9 cellular contexts compared by ENCODE assay signal in the genomic region with DNA sequence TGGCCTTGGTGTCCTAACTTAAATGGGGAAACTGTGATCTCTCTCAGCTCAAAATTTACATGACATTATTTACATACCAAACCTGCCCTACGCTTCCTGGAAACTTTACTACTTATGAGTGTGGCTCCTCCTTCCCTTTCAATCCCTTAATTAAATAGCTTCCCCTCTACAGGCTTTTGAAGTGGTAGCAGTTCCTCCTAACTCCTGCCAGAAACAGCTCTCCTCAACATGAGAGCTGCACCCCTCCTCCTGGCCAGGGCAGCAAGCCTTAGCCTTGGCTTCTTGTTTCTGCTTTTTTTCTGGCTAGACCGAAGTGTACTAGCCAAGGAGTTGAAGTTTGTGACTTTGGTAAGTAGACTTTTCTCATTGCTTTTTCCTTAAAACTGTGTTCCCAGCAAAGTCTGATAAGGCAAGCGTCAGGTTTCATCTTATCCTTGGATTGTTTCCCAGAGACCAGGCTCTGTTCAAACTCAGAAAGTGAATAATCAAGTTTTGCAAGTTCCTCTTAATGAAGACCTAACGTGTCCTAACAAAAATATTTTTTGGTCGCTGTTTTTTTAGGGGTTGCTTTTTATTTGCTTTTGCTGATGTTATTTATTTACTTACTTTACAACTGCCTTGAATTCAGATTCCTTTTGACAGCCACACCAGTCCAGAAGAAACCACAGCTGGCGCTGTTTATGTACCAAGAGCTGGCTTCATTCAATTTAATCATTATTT. TPM values are rescaled to one million over a fixed set of nuclear protein-coding genes. Genes with fewer than 3 reads are reported as not detected.
DNase-seq lines count a peak whose midpoint lies in the region; ATAC-seq and TF ChIP-seq lines count a peak whose summit lies in the region.
"Had no signal": no experiment of that assay in that cellular context is flagged by ENCODE, and none has a peak within 500 bp of the region (broad histone marks: within the 10 kb centered on the region; RNA-seq: fewer than 3 reads in every experiment).

A gene with protein sequence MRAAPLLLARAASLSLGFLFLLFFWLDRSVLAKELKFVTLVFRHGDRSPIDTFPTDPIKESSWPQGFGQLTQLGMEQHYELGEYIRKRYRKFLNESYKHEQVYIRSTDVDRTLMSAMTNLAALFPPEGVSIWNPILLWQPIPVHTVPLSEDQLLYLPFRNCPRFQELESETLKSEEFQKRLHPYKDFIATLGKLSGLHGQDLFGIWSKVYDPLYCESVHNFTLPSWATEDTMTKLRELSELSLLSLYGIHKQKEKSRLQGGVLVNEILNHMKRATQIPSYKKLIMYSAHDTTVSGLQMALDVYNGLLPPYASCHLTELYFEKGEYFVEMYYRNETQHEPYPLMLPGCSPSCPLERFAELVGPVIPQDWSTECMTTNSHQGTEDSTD (plus strand): TSS at position 179 of the 720 bp plus-strand sequence. CDS start 50 bp downstream, at position 229.

- H3K27ac Mint-ChIP-seq in Caco-2 (ENCODE audit: unreplicated experiment), result peak within 1 kb of the TSS; percentile 58

- TF ChIP-seq POLR2A in ovary (IDR thresholded peaks at IDR 0.05) (no peak), gastrocnemius medialis (IDR thresholded peaks at IDR 0.05) (no peak)

- H3K4me1 ChIP-seq in Caco-2 (peaks cover 17% of the 10 kb centered on the region), PC-9 (replicated peaks; ENCODE audit: insufficient read depth) (peaks cover 35% of the 10 kb centered on the region), ovary (ENCODE audit: insufficient read depth) (peaks cover 4% of the 10 kb centered on the region), gastrocnemius medialis (no peaks in the 10 kb centered on the region)

- TF ChIP-seq CTCF in Caco-2 (IDR thresholded peaks at IDR 0.05; ENCODE audit: insufficient read depth in 1 of 2, low read depth in 1 of 2, low read length in 1 of 2, severe bottlenecking in 1 of 2, unreplicated experiment in 1 of 2), result no peak
- no peak for TF ChIP-seq CTCF in PC-9 (conservative IDR thresholded peaks at IDR 0.05)
- TF ChIP-seq CTCF in ovary (IDR thresholded peaks at IDR 0.05), result no peak
- TF ChIP-seq CTCF in gastrocnemius medialis (IDR thresholded peaks at IDR 0.05 in 4 of 5, conservative IDR thresholded peaks at IDR 0.05 in 1 of 5), result no peak

- ATAC-seq in HG02678 (IDR thresholded peaks at IDR 0.05; ENCODE audit: unreplicated experiment), result peak; percentile 86
- no peak for ATAC-seq in gastrocnemius medialis
- no peak for ATAC-seq in GM21825 (IDR thresholded peaks at IDR 0.05; ENCODE audit: unreplicated experiment)

- H3K27me3 ChIP-seq in Caco-2 (replicated peaks; ENCODE audit: control insufficient read depth, insufficient read depth, low read length), result no peaks in the 10 kb centered on the region
- H3K27me3 ChIP-seq in PC-9 (ENCODE audit: insufficient read depth, low read depth), result no peaks in the 10 kb centered on the region
- no peaks in the 10 kb centered on the region for H3K27me3 ChIP-seq in ovary
- no peaks in the 10 kb centered on the region for H3K27me3 ChIP-seq in gastrocnemius medialis

- H3F3A ChIP-seq in PC-9 (ENCODE audit: insufficient read depth, low read depth), result peaks cover 28% of the 10 kb centered on the region

- no peaks in the 10 kb centered on the region for H3K36me3 Mint-ChIP-seq in Caco-2 (ENCODE audit: insufficient read depth, unreplicated experiment)
- H3K36me3 Mint-ChIP-seq: naive B cell had no signal

- no peaks in the 10 kb centered on the region; the same call in 1 of the 2 replicates for H3K9me2 ChIP-seq in PC-9 (ENCODE audit: insufficient read depth)

- no peaks in the 10 kb centered on the region for H3K27me3 Mint-ChIP-seq in Caco-2 (ENCODE audit: insufficient read depth, unreplicated experiment)

- H3K36me3 ChIP-seq in Caco-2 (ENCODE audit: control insufficient read depth, insufficient read depth, low read length) (no peaks in the 10 kb centered on the region), PC-9 (ENCODE audit: low read depth) (no peaks in the 10 kb centered on the region), ovary (no peaks in the 10 kb centered on the region), gastrocnemius medialis (no peaks in the 10 kb centered on the region)

- no peaks in the 10 kb centered on the region for H4K20me1 ChIP-seq in PC-9 (ENCODE audit: insufficient read depth)

- DNase-seq in Caco-2 (peak in 1 of 2 experiments; percentile 32), PC-9 (peak; percentile 69 to 95), fibroblast of peridontal ligament (ENCODE audit: extremely low read depth) (peak; percentile 78), ovary (peak; percentile 71 to 83 (median 74)), gastrocnemius medialis (no peak), superior temporal gyrus (ENCODE audit: extremely low spot score) (no peak)
- DNase-seq: naive B cell had no signal

- peaks cover 7% of the 10 kb centered on the region for H3K4me1 Mint-ChIP-seq in Caco-2 (ENCODE audit: low read depth, unreplicated experiment)

- 2 to 4% (median 3%) methylated on average over 6 of the region's 6 CpGs for WGBS in ovary, 3 donors

- H3K4me3 Mint-ChIP-seq in Caco-2 (ENCODE audit: unreplicated experiment), result peak within 1 kb of the TSS; percentile 30

- H3K27ac ChIP-seq in PC-9, result peak within 1 kb of the TSS; percentile 94
- peak within 1 kb of the TSS in 1 of 2 donors; percentile 80 for H3K27ac ChIP-seq in ovary
- H3K27ac ChIP-seq in gastrocnemius medialis, result no peak within 1 kb of the TSS

- CTCF ChIA-PET in Caco-2 (lab: Charles Lee) (interaction anchor here (1.2 kb wide), 1 partner anchor 60 kb away, joined by 5 read pairs; no protein-coding TSS in a partner anchor), PC-9 (lab: Charles Lee) (interaction anchor here (1.1 to 1.8 kb wide), 4 partner anchors 25 to 62 kb away, joined by 3 to 10 read pairs (median 6); no protein-coding TSS in a partner anchor)

- intact Hi-C loops in Caco-2 (cut with micrococcal nuclease; ENCODE audit: unreplicated experiment) (no loop called here), PC-9 (cut with micrococcal nuclease; ENCODE audit: unreplicated experiment) (loop anchor here (1.0 to 2.0 kb wide), 3 partner anchors 27 to 61 kb away; no protein-coding TSS in a partner anchor), ovary (cut with DNase I) (no loop called here), gastrocnemius medialis (cut with DNase I; ENCODE audit: low total_unique reads) (no loop called here)

- no peak for TF ChIP-seq EP300 in ovary (IDR thresholded peaks at IDR 0.05)

- TSS peak; percentile 38 for BruUV-seq in Caco-2 (replicated peaks; lab: Mats Ljungman, UMichigan)
- BruUV-seq in PC-9 (replicated peaks; lab: Mats Ljungman, UMichigan), result TSS peak; percentile 61

- in situ Hi-C loops in gastrocnemius medialis (cut with MboI; ENCODE audit: low sequenced_read_pairs in 4 of 4), result no loop called here

- no peaks in the 10 kb centered on the region for H3K79me2 ChIP-seq in PC-9 (ENCODE audit: low read depth)

- POLR2A ChIA-PET in Caco-2 (lab: Charles Lee), result no interaction called here
- POLR2A ChIA-PET in PC-9 (lab: Charles Lee; ENCODE audit: unreplicated experiment), result interaction anchor here (0.5 to 0.9 kb wide), 5 partner anchors 25 to 1359 kb away, joined by 3 to 14 read pairs (median 4); partner anchors contain the start of gene DNAJC13

- peak within 1 kb of the TSS; percentile 81 for H3K4me2 ChIP-seq in PC-9

- H3K9me3 ChIP-seq in Caco-2 (0 out of 2 replicates have a peak, but pooled peaks cover 7% of the 10 kb centered on the region), PC-9 (ENCODE audit: insufficient read depth, low read depth) (no peaks in the 10 kb centered on the region), ovary (no peaks in the 10 kb centered on the region), gastrocnemius medialis (no peaks in the 10 kb centered on the region)

- H3K4me3 ChIP-seq in Caco-2 (ENCODE audit: low read depth, low read length) (no peak within 1 kb of the TSS), PC-9 (peak within 1 kb of the TSS; percentile 37; the same call in 1 of the 2 replicates), ovary (no peak within 1 kb of the TSS), gastrocnemius medialis (peak within 1 kb of the TSS in 1 of 4 donors; percentile 7)

- peak within 1 kb of the TSS; percentile 74 for H2AFZ ChIP-seq in PC-9

- no peaks in the 10 kb centered on the region for H3K9me3 Mint-ChIP-seq in Caco-2 (ENCODE audit: unreplicated experiment)

RNA-seq across cellular contexts. Expression of the gene that starts here (rescaled TPM):
- 0.82 and 2.3 TPM in 2 replicates for total RNA-seq in Caco-2 (2022)
- total RNA-seq in PC-9 (2021), result 1.5 and 3.5 TPM in 2 replicates
- 10 to 100 TPM in 1 of 7 donors, 1 to 10 TPM in 5, under 1 TPM in 1; 0.33 to 11.3 (median 2.5) TPM for total RNA-seq in ovary
- polyA plus RNA-seq in ovary, result 1 to 10 TPM; 1.1 to 8.5 TPM
- under 1 TPM in 1 of 4 donors, not detected in 3; 0.22 TPM for total RNA-seq in gastrocnemius medialis

Comparison
In these comparisons a context has a peak if more than half of its experiments do, and no peak if none do; other contexts are left out.
1. DNase-seq: peak in PC-9 (2 of 2), fibroblast of peridontal ligament (single experiment) and ovary (5 of 5); none in gastrocnemius medialis (0 of 2) and superior temporal gyrus (single experiment).